13 cellular contexts compared by ENCODE assay signal in the genomic region with DNA sequence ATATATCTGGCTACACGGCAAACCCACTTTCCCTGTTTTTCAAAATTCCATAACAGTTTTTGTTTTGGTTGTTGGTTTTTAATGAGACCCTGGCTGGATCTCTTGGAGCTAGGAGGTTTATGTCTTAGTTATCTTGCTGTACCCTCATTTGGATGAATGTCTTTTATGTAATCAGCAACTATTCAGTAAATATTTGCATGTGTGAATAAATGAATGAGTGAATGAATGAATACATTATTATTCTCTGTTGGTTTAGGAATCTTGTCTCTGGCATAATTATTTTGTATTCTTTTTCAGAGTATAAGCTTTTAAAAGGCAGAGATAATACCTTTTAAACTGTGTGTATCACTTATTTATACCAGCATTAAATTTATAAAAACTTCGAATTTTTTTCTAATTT. TPM values are rescaled to one million over a fixed set of nuclear protein-coding genes. Genes with fewer than 3 reads are reported as not detected.
"Had no signal": no experiment of that assay in that cellular context is flagged by ENCODE, and none has a peak within 500 bp of the region (broad histone marks: within the 10 kb centered on the region; RNA-seq: fewer than 3 reads in every experiment).

No MANE protein-coding gene starts in this region.

- H3K27me3 ChIP-seq: ascending aorta, pancreas had no signal

- H3K9me3 ChIP-seq: ascending aorta, left lung, pancreas had no signal

- H3K36me3 ChIP-seq: ascending aorta, left lung, pancreas had no signal

- DNase-seq: activated CD4-positive, alpha-beta T cell treated with anti-CD3 and anti-CD28 coated beads, Interleukin-2, amount 10 ng/mL, durations not matched to agents 24 days and 14 days; activated CD8-positive, alpha-beta memory T cell treated with anti-CD3 and anti-CD28 coated beads for 24 hours; activated naive CD4-positive, alpha-beta T cell treated with Interleukin-2 at 50 U/mL for 16 hours; activated naive CD8-positive, alpha-beta T cell treated with anti-CD3 and anti-CD28 coated beads, Interleukin-2, amount 50 U/mL, for 24 hours; effector memory CD8-positive, alpha-beta T cell; immature natural killer cell; left lung; pancreas had no signal

- H3K27ac ChIP-seq: left lung, pancreas had no signal

- ATAC-seq: activated naive CD8-positive, alpha-beta T cell treated with anti-CD3 and anti-CD28 coated beads, Interleukin-2, amount 50 U/mL, for 24 hours; effector memory CD8-positive, alpha-beta T cell; left lung; pancreas; stimulated activated effector memory CD8-positive, alpha-beta T cell treated with anti-CD3 and anti-CD28 coated beads, Interleukin-12 subunit alpha, Interleukin-12 subunit beta, amount 100 ng/mL, for 72 hours; WTC11 had no signal

- H3K4me3 ChIP-seq: left lung, pancreas had no signal

RNA-seq across cellular contexts. Expression of a gene that starts 3.2 kb away (rescaled TPM):
- total RNA-seq: activated CD4-positive, alpha-beta T cell treated with anti-CD3 and anti-CD28 coated beads, Interleukin-2, amount 10 ng/mL, durations not matched to agents 24 days and 14 days; cardiac septum; skeletal muscle tissue; WTC11 had no signal
- polyA plus RNA-seq: immature natural killer cell had no signal
